In the genomic region with DNA sequence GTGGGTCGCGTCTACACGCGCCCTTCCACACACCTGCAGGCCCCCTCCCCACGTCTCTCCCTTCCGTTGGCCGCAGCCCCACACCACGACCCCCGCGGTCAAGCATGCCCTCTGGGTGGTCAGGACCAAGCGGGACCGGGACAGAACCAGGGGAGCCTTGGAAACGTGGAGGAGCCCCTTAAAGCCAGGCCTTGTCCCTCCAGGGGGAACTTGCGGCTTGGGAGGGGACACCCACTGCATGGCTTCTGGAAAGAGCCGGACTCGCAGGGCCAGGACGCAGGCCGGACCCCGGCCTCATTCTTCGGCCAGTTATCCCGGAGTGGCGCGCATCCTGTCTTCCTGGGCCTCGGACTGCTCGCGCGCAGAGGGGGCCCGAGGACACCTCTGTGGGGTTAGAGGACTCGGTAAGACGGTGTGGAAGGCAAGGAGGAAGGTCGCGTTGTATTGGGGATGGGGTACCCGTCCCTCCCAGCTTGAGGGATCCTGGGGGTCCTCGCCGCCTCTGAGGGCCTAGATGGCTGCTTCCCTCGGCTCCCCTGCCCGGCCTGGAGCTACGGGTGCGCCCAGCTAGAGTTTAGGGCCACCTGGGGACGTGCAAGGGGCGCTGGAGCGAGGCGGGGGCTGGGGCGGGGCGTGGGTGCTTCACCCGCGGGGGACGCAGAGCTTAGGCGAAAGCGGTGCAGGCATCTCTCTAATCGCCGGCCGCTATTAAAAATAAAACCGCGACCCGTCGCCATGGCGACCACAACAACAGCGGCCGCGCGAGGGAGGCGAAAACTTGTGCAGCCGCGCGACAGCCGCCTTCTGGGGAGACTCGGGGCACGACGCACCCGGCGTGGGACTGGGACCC, we compare ENCODE assay signal across 8 cellular contexts. TPM values are rescaled to one million over a fixed set of nuclear protein-coding genes. Genes with fewer than 3 reads are reported as not detected.
A peak's percentile ranks its signal among the peaks of the same experiment; 100 is the strongest.
DNase-seq lines count a peak whose midpoint lies in the region; ATAC-seq, FAIRE-seq and TF ChIP-seq lines count a peak whose summit lies in the region.

No MANE protein-coding gene starts in this region.

- ATAC-seq in HG03565 (IDR thresholded peaks at IDR 0.05; ENCODE audit: unreplicated experiment) = no peak

- H3K27me3 Mint-ChIP-seq in nephron progenitor cell (ENCODE audit: low read depth, poor library complexity) = peaks cover 62% of the 10 kb centered on the region

- H3K4me3 Mint-ChIP-seq in nephron progenitor cell = peak overlapping the region; percentile 50

- H3K36me3 Mint-ChIP-seq in nephron progenitor cell (ENCODE audit: low read depth) = no peaks in the 10 kb centered on the region

- DNase-seq in NCI-H524 (lab: John Stamatoyannopoulos, UW) (peak; percentile 22 to 43), NCI-H524 treated with DMSO at 0.1 percent for 48 hours (lab: John Stamatoyannopoulos, UW) (no peak), RCC 7860 (ENCODE audit: low spot score) (peak; percentile 19), epithelial cell of proximal tubule (ENCODE audit: low read depth) (no peak), nephron progenitor cell (peak; percentile 74), GF-D8 (lab: John Stamatoyannopoulos, UW) (no peak), iPS-NIHi7 (ENCODE audit: extremely low spot score) (no peak)

- peak overlapping the region; percentile 53 for H3K4me3 ChIP-seq in epithelial cell of proximal tubule (ENCODE audit: low read depth, low read length)

- TF ChIP-seq CTCF in epithelial cell of proximal tubule (conservative IDR thresholded peaks at IDR 0.05; ENCODE audit: low read depth, low read length) = no peak
- no peak for TF ChIP-seq CTCF in nephron progenitor cell (IDR thresholded peaks at IDR 0.05)

- FAIRE-seq in RCC 7860 (lab: Jason Lieb, UNC) = no peak

- peaks cover 7% of the 10 kb centered on the region for H3K4me1 Mint-ChIP-seq in nephron progenitor cell

- H3K9me3 Mint-ChIP-seq in nephron progenitor cell = no peaks in the 10 kb centered on the region

- no peak overlapping the region for H3K27ac Mint-ChIP-seq in nephron progenitor cell

RNA-seq across cellular contexts. Expression of a gene that starts 1.8 kb away (rescaled TPM):
- total RNA-seq in epithelial cell of proximal tubule = 11.6 and 27.3 TPM in 2 replicates

Comparison
In these comparisons a context has a peak if more than half of its experiments do, and no peak if none do; other contexts are left out.
1. DNase-seq: peak in NCI-H524 (2 of 2), RCC 7860 (single experiment) and nephron progenitor cell (single experiment); none in NCI-H524 treated with DMSO at 0.1 percent for 48 hours (single experiment), epithelial cell of proximal tubule (single experiment), GF-D8 (single experiment) and iPS-NIHi7 (single experiment).